In genomic region chr10:100890696-100891271, GRCh38 we compare ENCODE assay signal across 9 cellular contexts. TPM values are rescaled to one million over a fixed set of nuclear protein-coding genes. Genes with fewer than 3 reads are reported as not detected.
DNase-seq lines count a peak whose midpoint lies in the region; ATAC-seq and TF ChIP-seq lines count a peak whose summit lies in the region.
"Had no signal": no experiment of that assay in that cellular context is flagged by ENCODE, and none has a peak within 500 bp of the region (broad histone marks: within the 10 kb centered on the region; RNA-seq: fewer than 3 reads in every experiment).

No MANE protein-coding gene starts in this region.

- CTCF ChIA-PET in activated CD4-positive, alpha-beta memory T cell treated with anti-CD3 and anti-CD28 coated beads, Interleukin-2, amount 10 ng/mL, durations not matched to agents 7 days and 5 days (lab: Charles Lee) = no interaction called here
- CTCF ChIA-PET in activated CD4-positive, alpha-beta memory T cell treated with anti-CD3 and anti-CD28 coated beads for 36 hours (lab: Charles Lee) = no interaction called here

- no peak overlapping the region for H3K27ac Mint-ChIP-seq in activated CD4-positive, alpha-beta memory T cell treated with anti-CD3 and anti-CD28 coated beads, Interleukin-2, amount 10 ng/mL, durations not matched to agents 7 days and 5 days
- no peak overlapping the region for H3K27ac Mint-ChIP-seq in activated CD4-positive, alpha-beta memory T cell treated with anti-CD3 and anti-CD28 coated beads for 36 hours
- H3K27ac Mint-ChIP-seq in stimulated activated effector memory CD8-positive, alpha-beta T cell treated with anti-CD3 and anti-CD28 coated beads, Interleukin-12 subunit alpha, Interleukin-12 subunit beta, amount 100 ng/mL, for 72 hours = peak overlapping the region; percentile 29
- no peak overlapping the region for H3K27ac Mint-ChIP-seq in endothelial cell (ENCODE audit: unreplicated experiment)
- H3K27ac Mint-ChIP-seq in immature natural killer cell = no peak overlapping the region

- no peaks in the 10 kb centered on the region for H3K9me3 Mint-ChIP-seq in activated CD4-positive, alpha-beta memory T cell treated with anti-CD3 and anti-CD28 coated beads, Interleukin-2, amount 10 ng/mL, durations not matched to agents 7 days and 5 days
- no peaks in the 10 kb centered on the region for H3K9me3 Mint-ChIP-seq in activated CD4-positive, alpha-beta memory T cell treated with anti-CD3 and anti-CD28 coated beads for 36 hours
- no peaks in the 10 kb centered on the region for H3K9me3 Mint-ChIP-seq in stimulated activated effector memory CD8-positive, alpha-beta T cell treated with anti-CD3 and anti-CD28 coated beads, Interleukin-12 subunit alpha, Interleukin-12 subunit beta, amount 100 ng/mL, for 72 hours
- H3K9me3 Mint-ChIP-seq in endothelial cell (ENCODE audit: unreplicated experiment) (no peaks in the 10 kb centered on the region), immature natural killer cell (no peaks in the 10 kb centered on the region)

- H3K4me3 ChIP-seq in heart right ventricle = no peak overlapping the region

- intact Hi-C loops in activated CD4-positive, alpha-beta memory T cell treated with anti-CD3 and anti-CD28 coated beads for 36 hours (cut with micrococcal nuclease) = no loop called here
- intact Hi-C loops in heart right ventricle (cut with DNase I) = no loop called here

- 64 to 70% methylated on average over 6 of the region's 6 CpGs for WGBS in heart right ventricle, 2 donors

- H3K27me3 ChIP-seq in heart right ventricle = peaks cover 0 to 59% (median 46%) of the 10 kb centered on the region in 7 donors

- H3K4me3 Mint-ChIP-seq in activated CD4-positive, alpha-beta memory T cell treated with anti-CD3 and anti-CD28 coated beads, Interleukin-2, amount 10 ng/mL, durations not matched to agents 7 days and 5 days = no peak overlapping the region
- no peak overlapping the region for H3K4me3 Mint-ChIP-seq in activated CD4-positive, alpha-beta memory T cell treated with anti-CD3 and anti-CD28 coated beads for 36 hours
- no peak overlapping the region for H3K4me3 Mint-ChIP-seq in stimulated activated effector memory CD8-positive, alpha-beta T cell treated with anti-CD3 and anti-CD28 coated beads, Interleukin-12 subunit alpha, Interleukin-12 subunit beta, amount 100 ng/mL, for 72 hours
- H3K4me3 Mint-ChIP-seq in endothelial cell (ENCODE audit: unreplicated experiment) = no peak overlapping the region
- H3K4me3 Mint-ChIP-seq in immature natural killer cell = no peak overlapping the region

- DNase-seq in activated CD4-positive, alpha-beta memory T cell treated with anti-CD3 and anti-CD28 coated beads, Interleukin-2, amount 10 ng/mL, durations not matched to agents 7 days and 5 days = peak; percentile 3
- no peak for DNase-seq in activated CD4-positive, alpha-beta memory T cell treated with anti-CD3 and anti-CD28 coated beads for 36 hours
- peak; percentile 98 for DNase-seq in amniotic epithelial cell (ENCODE audit: low read depth)
- DNase-seq in heart right ventricle = no peak
- DNase-seq in stimulated activated effector memory CD8-positive, alpha-beta T cell treated with anti-CD3 and anti-CD28 coated beads, Interleukin-12 subunit alpha, Interleukin-12 subunit beta, amount 100 ng/mL, for 72 hours (ENCODE audit: low spot score in 2 of 2) = no peak
- DNase-seq in NCI-H2196 (lab: John Stamatoyannopoulos, UW; ENCODE audit: unreplicated experiment) = no peak
- no peak for DNase-seq in endothelial cell (ENCODE audit: low spot score)
- no peak for DNase-seq in immature natural killer cell
- DNase-seq: 8988T had no signal

- no peaks in the 10 kb centered on the region for H3K36me3 ChIP-seq in heart right ventricle

- no peaks in the 10 kb centered on the region for H3K36me3 Mint-ChIP-seq in activated CD4-positive, alpha-beta memory T cell treated with anti-CD3 and anti-CD28 coated beads, Interleukin-2, amount 10 ng/mL, durations not matched to agents 7 days and 5 days (ENCODE audit: low read depth)
- H3K36me3 Mint-ChIP-seq in activated CD4-positive, alpha-beta memory T cell treated with anti-CD3 and anti-CD28 coated beads for 36 hours = no peaks in the 10 kb centered on the region
- no peaks in the 10 kb centered on the region for H3K36me3 Mint-ChIP-seq in stimulated activated effector memory CD8-positive, alpha-beta T cell treated with anti-CD3 and anti-CD28 coated beads, Interleukin-12 subunit alpha, Interleukin-12 subunit beta, amount 100 ng/mL, for 72 hours
- no peaks in the 10 kb centered on the region for H3K36me3 Mint-ChIP-seq in endothelial cell (ENCODE audit: low read depth, unreplicated experiment)
- no peaks in the 10 kb centered on the region for H3K36me3 Mint-ChIP-seq in immature natural killer cell

- no peak for TF ChIP-seq CTCF in heart right ventricle (IDR thresholded peaks at IDR 0.05)
- TF ChIP-seq CTCF in endothelial cell (IDR thresholded peaks at IDR 0.05; ENCODE audit: unreplicated experiment) = no peak

- peak; percentile 74 to 86 (median 80) for ATAC-seq in heart right ventricle
- no peak for ATAC-seq in stimulated activated effector memory CD8-positive, alpha-beta T cell treated with anti-CD3 and anti-CD28 coated beads, Interleukin-12 subunit alpha, Interleukin-12 subunit beta, amount 100 ng/mL, for 72 hours

- H3K4me1 Mint-ChIP-seq in activated CD4-positive, alpha-beta memory T cell treated with anti-CD3 and anti-CD28 coated beads, Interleukin-2, amount 10 ng/mL, durations not matched to agents 7 days and 5 days = no peaks in the 10 kb centered on the region
- H3K4me1 Mint-ChIP-seq in activated CD4-positive, alpha-beta memory T cell treated with anti-CD3 and anti-CD28 coated beads for 36 hours (ENCODE audit: low read depth) = peaks cover 2% of the 10 kb centered on the region
- no peaks in the 10 kb centered on the region for H3K4me1 Mint-ChIP-seq in stimulated activated effector memory CD8-positive, alpha-beta T cell treated with anti-CD3 and anti-CD28 coated beads, Interleukin-12 subunit alpha, Interleukin-12 subunit beta, amount 100 ng/mL, for 72 hours
- H3K4me1 Mint-ChIP-seq in endothelial cell (ENCODE audit: unreplicated experiment) = peaks cover 8% of the 10 kb centered on the region
- no peaks in the 10 kb centered on the region for H3K4me1 Mint-ChIP-seq in immature natural killer cell

- H3K9me3 ChIP-seq in heart right ventricle = no peaks in the 10 kb centered on the region

- H3K27ac ChIP-seq in heart right ventricle = peak overlapping the region in 6 of 10 donors; percentile 20 to 70 (median 48)

- H3K27me3 Mint-ChIP-seq in activated CD4-positive, alpha-beta memory T cell treated with anti-CD3 and anti-CD28 coated beads, Interleukin-2, amount 10 ng/mL, durations not matched to agents 7 days and 5 days = peaks cover 40% of the 10 kb centered on the region
- peaks cover 15% of the 10 kb centered on the region for H3K27me3 Mint-ChIP-seq in activated CD4-positive, alpha-beta memory T cell treated with anti-CD3 and anti-CD28 coated beads for 36 hours
- H3K27me3 Mint-ChIP-seq in endothelial cell (ENCODE audit: unreplicated experiment) (peaks cover 1% of the 10 kb centered on the region), immature natural killer cell (ENCODE audit: low read depth in 3 of 3) (peaks cover 0 to 18% (median 3%) of the 10 kb centered on the region in 3 donors)

- H3K4me1 ChIP-seq in heart right ventricle = peaks cover 0 to 7% (median 0%) of the 10 kb centered on the region in 9 donors

- POLR2A ChIA-PET in activated CD4-positive, alpha-beta memory T cell treated with anti-CD3 and anti-CD28 coated beads, Interleukin-2, amount 10 ng/mL, durations not matched to agents 7 days and 5 days (lab: Charles Lee) = no interaction called here
- POLR2A ChIA-PET in activated CD4-positive, alpha-beta memory T cell treated with anti-CD3 and anti-CD28 coated beads for 36 hours (lab: Charles Lee) = no interaction called here

RNA-seq across cellular contexts. Expression of gene SLF2, which starts 22.0 kb away (rescaled TPM):
- total RNA-seq in activated CD4-positive, alpha-beta memory T cell treated with anti-CD3 and anti-CD28 coated beads, Interleukin-2, amount 10 ng/mL, durations not matched to agents 7 days and 5 days = 10 to 100 TPM; 34.9 to 37.2 TPM
- total RNA-seq in activated CD4-positive, alpha-beta memory T cell treated with anti-CD3 and anti-CD28 coated beads for 36 hours = 10 to 100 TPM; 33.9 to 35.9 TPM
- 10 to 100 TPM; 15.8 to 23.6 (median 18.7) TPM for total RNA-seq in heart right ventricle
- 10 to 100 TPM in 1 of 2 donors, 1 to 10 TPM in 1; 4.8 to 17.3 TPM for polyA plus RNA-seq in heart right ventricle
- 31.2 TPM for total RNA-seq in endothelial cell (ENCODE audit: unreplicated experiment)
- 10 to 100 TPM in 1 of 3 donors, 1 to 10 TPM in 2; 6.1 to 21.3 (median 8.9) TPM for polyA plus RNA-seq in immature natural killer cell

Comparison
In these comparisons a context has a peak if more than half of its experiments do, and no peak if none do; other contexts are left out.
1. DNase-seq: peak in activated CD4-positive, alpha-beta memory T cell treated with anti-CD3 and anti-CD28 coated beads, Interleukin-2, amount 10 ng/mL, durations not matched to agents 7 days and 5 days (single experiment) and amniotic epithelial cell (single experiment); none in activated CD4-positive, alpha-beta memory T cell treated with anti-CD3 and anti-CD28 coated beads for 36 hours (single experiment), heart right ventricle (0 of 2), stimulated activated effector memory CD8-positive, alpha-beta T cell treated with anti-CD3 and anti-CD28 coated beads, Interleukin-12 subunit alpha, Interleukin-12 subunit beta, amount 100 ng/mL, for 72 hours (0 of 2), NCI-H2196 (single experiment), endothelial cell (single experiment) and immature natural killer cell (0 of 3).